19 cellular contexts compared by ENCODE assay signal in genomic region chr1:4612991-4613390, GRCh38. TPM values are rescaled to one million over a fixed set of nuclear protein-coding genes. Genes with fewer than 3 reads are reported as not detected.
DNase-seq lines count a peak whose midpoint lies in the region; ATAC-seq, FAIRE-seq and TF ChIP-seq lines count a peak whose summit lies in the region.
"Had no signal": no experiment of that assay in that cellular context is flagged by ENCODE, and none has a peak within 500 bp of the region (broad histone marks: within the 10 kb centered on the region; RNA-seq: fewer than 3 reads in every experiment).

No MANE protein-coding gene starts in this region.

- no TSS peak for BruUV-seq in K562 (replicated peaks; lab: Mats Ljungman, UMichigan)

- no peaks in the 10 kb centered on the region for H3K9me1 ChIP-seq in K562 (ENCODE audit: control insufficient read depth, insufficient read depth, low read length)

- peak overlapping the region in 1 of 2 experiments; percentile 86; a peak in 2 of 4 replicates for H3K27ac ChIP-seq in SK-N-SH (ENCODE audit: low read depth in 2 of 2, low read length in 1 of 2)
- no peak overlapping the region for H3K27ac ChIP-seq in K562 (ENCODE audit: extremely low read depth, low read depth, low read length)
- H3K27ac ChIP-seq in parathyroid adenoma: peak overlapping the region; percentile 99
- H3K27ac ChIP-seq in heart left ventricle: no peak overlapping the region
- H3K27ac ChIP-seq: C4-2B, GM23248 had no signal

- CTCF ChIA-PET in SK-N-SH (lab: Yijun Ruan, JAX): interaction anchor here (0.7 to 2.4 kb wide), 2 partner anchors 41 to 43 kb away, joined by 3 to 11 read pairs; partner anchors contain the start of gene AJAP1
- CTCF ChIA-PET in K562 (lab: Yijun Ruan, JAX; ENCODE audit: low intra/inter-chr PET ratio): no interaction called here

- DNase-seq in SK-N-SH (peak; percentile 58), K562 (ENCODE audit: extremely low read depth in 1 of 4, low spot score in 3 of 4) (no peak), NCI-H1930 (lab: John Stamatoyannopoulos, UW) (no peak), heart left ventricle (no peak)
- DNase-seq: ACHN; Caco-2; CD4-positive, alpha-beta T cell; GM23248 had no signal

- TF ChIP-seq RAD21 in SK-N-SH (IDR thresholded peaks at IDR 0.05; ENCODE audit: low read length): no peak
- TF ChIP-seq RAD21 in K562 (CRISPR knock-in tag; conservative IDR thresholded peaks at IDR 0.05 in 1 of 2, IDR thresholded peaks at IDR 0.05 in 1 of 2): no peak

- H3K9me3 ChIP-seq in SK-N-SH (no peaks in the 10 kb centered on the region), K562 (replicated peaks; ENCODE audit: control insufficient read depth, insufficient read depth, low read depth, low read length) (no peaks in the 10 kb centered on the region), parathyroid adenoma (ENCODE audit: control insufficient read depth, low read length) (no peaks in the 10 kb centered on the region), heart left ventricle (peaks cover 0 to 22% (median 11%) of the 10 kb centered on the region in 12 donors)
- H3K9me3 ChIP-seq: Caco-2, HAP-1 had no signal

- TF ChIP-seq EP300 in SK-N-SH (IDR thresholded peaks at IDR 0.05; ENCODE audit: borderline replicate concordance in 1 of 2, low read depth in 1 of 2, low read length in 1 of 2): no peak
- no peak for TF ChIP-seq EP300 in K562 (IDR thresholded peaks at IDR 0.05; ENCODE audit: low read length)

- H3K9me2 ChIP-seq in SK-N-SH: no peaks in the 10 kb centered on the region

- 17% methylated on average over 7 of the region's 7 CpGs for WGBS in SK-N-SH (ENCODE audit: low lambda C conversion rate)
- 0% methylated on average over 7 of the region's 7 CpGs for WGBS in K562 (ENCODE audit: insufficient coverage, low coverage, missing lambda C conversion rate)
- 60 to 75% (median 66%) methylated on average over 7 of the region's 7 CpGs for WGBS in heart left ventricle, 4 donors

- H4K20me1 ChIP-seq in SK-N-SH (ENCODE audit: insufficient read depth) (no peaks in the 10 kb centered on the region), K562 (replicated peaks; ENCODE audit: control insufficient read depth, insufficient read depth, low read length) (no peaks in the 10 kb centered on the region)

- H3F3A ChIP-seq in SK-N-SH (replicated peaks; ENCODE audit: insufficient read depth): no peaks in the 10 kb centered on the region

- no peak overlapping the region for H3K9ac ChIP-seq in SK-N-SH
- no peak overlapping the region for H3K9ac ChIP-seq in K562 (ENCODE audit: insufficient read depth in 1 of 2, low read depth in 2 of 2, low read length in 2 of 2)
- no peak overlapping the region for H3K9ac ChIP-seq in parathyroid adenoma
- H3K9ac ChIP-seq: GM23248 had no signal

- H3K36me3 ChIP-seq in SK-N-SH (replicated peaks in 1 of 2; ENCODE audit: control insufficient read depth in 1 of 2, insufficient read depth in 2 of 2, low read length in 1 of 2): no peaks in the 10 kb centered on the region
- no peaks in the 10 kb centered on the region for H3K36me3 ChIP-seq in K562 (ENCODE audit: control insufficient read depth, insufficient read depth, low read length)
- H3K36me3 ChIP-seq in parathyroid adenoma (ENCODE audit: control insufficient read depth, insufficient read depth, low read length): no peaks in the 10 kb centered on the region
- H3K36me3 ChIP-seq in heart left ventricle: no peaks in the 10 kb centered on the region
- H3K36me3 ChIP-seq: HAP-1 had no signal

- POLR2A ChIA-PET in SK-N-SH (lab: Yijun Ruan, JAX) (no interaction called here), K562 (lab: Yijun Ruan, JAX) (no interaction called here)

- intact Hi-C loops in K562 (cut with micrococcal nuclease) (no loop called here), heart left ventricle (cut with DNase I) (no loop called here)

- H3K4me3 ChIP-seq in SK-N-SH (ENCODE audit: low read depth in 2 of 2, low read length in 1 of 2): no peak overlapping the region
- H3K4me3 ChIP-seq in K562: no peak overlapping the region
- H3K4me3 ChIP-seq in parathyroid adenoma (ENCODE audit: low read depth, low read length): peak overlapping the region; percentile 35
- H3K4me3 ChIP-seq in heart left ventricle: no peak overlapping the region
- H3K4me3 ChIP-seq: GM23248, HAP-1 had no signal

- in situ Hi-C loops in K562 (cut with MboI): no loop called here

- TF ChIP-seq POLR2A in K562 (conservative IDR thresholded peaks at IDR 0.05) (no peak), heart left ventricle (IDR thresholded peaks at IDR 0.05) (no peak)

- H3K27me3 ChIP-seq in SK-N-SH (ENCODE audit: insufficient read depth) (no peaks in the 10 kb centered on the region), K562 (ENCODE audit: control insufficient read depth in 2 of 2, insufficient read depth in 2 of 2, low read length in 2 of 2) (peaks cover 0 to 21% of the 10 kb centered on the region in 2 experiments; a peak in 3 of 5 replicates), parathyroid adenoma (ENCODE audit: control insufficient read depth, insufficient read depth, low read length) (no peaks in the 10 kb centered on the region), heart left ventricle (peaks cover 0 to under 1% (median 0%) of the 10 kb centered on the region in 9 donors)

- TF ChIP-seq CTCF in SK-N-SH (IDR thresholded peaks at IDR 0.05): no peak
- TF ChIP-seq CTCF in K562 (IDR thresholded peaks at IDR 0.05 in 2 of 3, conservative IDR thresholded peaks at IDR 0.05 in 1 of 3; ENCODE audit: insufficient read depth in 2 of 3, low read depth in 1 of 3, low read length in 3 of 3): no peak
- no peak for TF ChIP-seq CTCF in parathyroid adenoma (IDR thresholded peaks at IDR 0.05)
- no peak for TF ChIP-seq CTCF in heart left ventricle (IDR thresholded peaks at IDR 0.05)

- no peak overlapping the region for H3K4me2 ChIP-seq in SK-N-SH
- H3K4me2 ChIP-seq in K562 (ENCODE audit: insufficient read depth, low read length): no peak overlapping the region
- peak overlapping the region; percentile 62 for H3K4me2 ChIP-seq in parathyroid adenoma (ENCODE audit: low read length)

- no peak overlapping the region for H2AFZ ChIP-seq in SK-N-SH (ENCODE audit: low read depth)
- no peak overlapping the region for H2AFZ ChIP-seq in K562 (ENCODE audit: low read depth, low read length)
- no peak overlapping the region for H2AFZ ChIP-seq in parathyroid adenoma
- H2AFZ ChIP-seq: GM23248 had no signal

- peaks cover 0 to 40% of the 10 kb centered on the region in 2 experiments; a peak in 1 of 4 replicates for H3K4me1 ChIP-seq in SK-N-SH (ENCODE audit: control insufficient read depth in 1 of 2, insufficient read depth in 2 of 2, low read depth in 1 of 2, low read length in 1 of 2)
- no peaks in the 10 kb centered on the region for H3K4me1 ChIP-seq in K562 (replicated peaks in 1 of 2; ENCODE audit: control insufficient read depth in 2 of 2, insufficient read depth in 2 of 2, low read length in 2 of 2)
- H3K4me1 ChIP-seq in parathyroid adenoma: peaks cover 45% of the 10 kb centered on the region
- H3K4me1 ChIP-seq in heart left ventricle: no peaks in the 10 kb centered on the region
- H3K4me1 ChIP-seq: Caco-2, HAP-1 had no signal

- no peak for FAIRE-seq in K562 (lab: Jason Lieb, UNC)
- FAIRE-seq: A204.1, D721Med, G401.6, GM12891, GM19239, HepG2 had no signal

- H3K79me2 ChIP-seq in SK-N-SH (ENCODE audit: insufficient read depth): no peaks in the 10 kb centered on the region
- H3K79me2 ChIP-seq in K562 (ENCODE audit: control insufficient read depth, insufficient read depth, low read length): no peaks in the 10 kb centered on the region
- H3K79me2 ChIP-seq in parathyroid adenoma: no peaks in the 10 kb centered on the region

- ATAC-seq in SK-N-SH treated with all-trans-retinoic acid at 6 μM for 48 hours: no peak
- no peak for ATAC-seq in K562
- ATAC-seq in heart left ventricle: no peak
- ATAC-seq: HepG2 had no signal

TF ChIP-seq in SK-N-SH, 30 proteins besides CTCF, POLR2A, EP300 and RAD21 (continues in another document):
- no peak for TF ChIP-seq RXRA (IDR thresholded peaks at IDR 0.05; ENCODE audit: borderline replicate concordance, low read depth)

TF ChIP-seq in SK-N-SH treated with all-trans-retinoic acid at 6 μM for 48 hours, 23 proteins besides CTCF, POLR2A, EP300 and RAD21:
- TF ChIP-seq ISL1 (CRISPR knock-in tag; IDR thresholded peaks at IDR 0.05): no peak

TF ChIP-seq in K562, 482 proteins besides CTCF, POLR2A, EP300 and RAD21:
- peak; percentile 73 for TF ChIP-seq NFIC (IDR thresholded peaks at IDR 0.05)
- no peak for TF ChIP-seq C11orf30 (IDR thresholded peaks at IDR 0.05; ENCODE audit: low read depth)

RNA-seq across cellular contexts. Expression of gene AJAP1, which starts 41.4 kb away (rescaled TPM):
- polyA plus RNA-seq in SK-N-SH (2012; rRNA removed) (not detected in 2 replicates), K562 (2011; rRNA removed) (not detected in 2 replicates), K562 (2014; fragmentation: Illumina TruSeq; extraction: Trizol) (not detected in 2 replicates), K562 (2014; fragmentation: Nextera tagmentation; extraction: Ambion mirVana) (not detected), K562 (2014; rRNA removed) (not detected in 2 replicates), heart left ventricle (under 1 TPM in 1 of 2 donors, not detected in 1; 0.01 TPM)
- under 0.01 TPM in 1 of 2 replicates, not detected in the other for polyA plus RNA-seq in SK-N-SH (2012; cell fraction: cytosol; rRNA removed)
- 0.01 TPM in 1 of 2 replicates, not detected in the other for polyA plus RNA-seq in SK-N-SH (2012; cell fraction: nucleus; rRNA removed)
- not detected in 2 replicates for total RNA-seq in K562 (2011; cell fraction: chromatin; rRNA removed; ENCODE audit: low replicate concordance)
- not detected in 2 replicates for total RNA-seq in K562 (2011; cell fraction: nucleolus; rRNA removed)
- total RNA-seq in K562 (2011; cell fraction: nucleoplasm; rRNA removed): not detected in 2 replicates
- total RNA-seq in K562 (2014; rRNA removed) (not detected in 2 replicates), K562 (2014; rRNA removed; fragmentation: Illumina TruSeq; extraction: Trizol) (not detected in 2 replicates), K562 (2015; rRNA removed; fragmentation: Illumina TruSeq; extraction: Trizol) (not detected in 2 replicates), K562 (2021) (not detected in 2 replicates), heart left ventricle (under 1 TPM in 8 of 9 donors, not detected in 1; 0.04 to 0.67 (median 0.08) TPM)
- polyA plus RNA-seq in K562 (2011; cell fraction: cytosol; rRNA removed): not detected in 2 replicates
- not detected in 2 replicates for polyA plus RNA-seq in K562 (2011; cell fraction: nucleus; rRNA removed)
- not detected in 2 replicates for polyA plus RNA-seq in K562 (2012)
- polyA minus RNA-seq in K562 (2011; rRNA and poly(A)+ RNA removed): not detected in 2 replicates
- polyA minus RNA-seq in K562 (2011; cell fraction: cytosol; rRNA and poly(A)+ RNA removed): not detected in 2 replicates
- not detected in 2 replicates for polyA minus RNA-seq in K562 (2011; cell fraction: nucleus; rRNA and poly(A)+ RNA removed)
- total RNA-seq: Caco-2, HepG2 had no signal
- polyA plus RNA-seq: HepG2, IgD-negative memory B cell had no signal

Comparison
In these comparisons a context has a peak if more than half of its experiments do, and no peak if none do; other contexts are left out.
1. Of the 27 proteins assayed by ChIP-seq in both K562 and SK-N-SH: peak only in K562: NFIC; only in SK-N-SH: GATA2; in both: none; in neither: 25.